In genomic region chr3:143848707-143849106, GRCh38 we compare ENCODE assay signal across 9 cellular contexts. TPM values are rescaled to one million over a fixed set of nuclear protein-coding genes. Genes with fewer than 3 reads are reported as not detected.
DNase-seq lines count a peak whose midpoint lies in the region; ATAC-seq, FAIRE-seq and TF ChIP-seq lines count a peak whose summit lies in the region.
"Had no signal": no experiment of that assay in that cellular context is flagged by ENCODE, and none has a peak within 500 bp of the region (broad histone marks: within the 10 kb centered on the region; RNA-seq: fewer than 3 reads in every experiment).

No MANE protein-coding gene starts in this region.

- intact Hi-C loops in IMR-90 (cut with micrococcal nuclease) (loop anchor here (2.0 kb wide), 2 partner anchors 18 to 72 kb away; no protein-coding TSS in a partner anchor), gastrocnemius medialis (cut with DNase I; ENCODE audit: low total_unique reads) (loop anchor here (2.0 kb wide), 1 partner anchor 122 kb away; the partner anchor contains the start of gene DIPK2A)
- intact Hi-C loops in dendritic cell treated with granulocyte-macrophage colony-stimulating factor and Interleukin-4, amounts not matched to agents 40 ng/mL and 50 ng/mL, for 4 days (cut with micrococcal nuclease), result loop anchor here (5.0 kb wide), 2 partner anchors 41 to 71 kb away; no protein-coding TSS in a partner anchor

- DNase-seq in IMR-90 (no peak), gastrocnemius medialis (no peak), GM19239 (ENCODE audit: insufficient read length, low spot score) (no peak), NCI-H2029 treated with DMSO at 0.1 percent for 48 hours (lab: John Stamatoyannopoulos, UW) (no peak), NCI-H1105 (lab: John Stamatoyannopoulos, UW) (no peak), BE2C (no peak)
- DNase-seq: stimulated activated CD4-positive, alpha-beta T cell treated with anti-CD3 and anti-CD28 coated beads, Interleukin-4, amount 100 ng/mL, for 1 hour had no signal

- no peak for TF ChIP-seq POLR2A in IMR-90 (IDR thresholded peaks at IDR 0.05; ENCODE audit: low read depth, low read length)
- no peak for TF ChIP-seq POLR2A in gastrocnemius medialis (IDR thresholded peaks at IDR 0.05)

- no peak overlapping the region for H3K4me3 Mint-ChIP-seq in dendritic cell treated with granulocyte-macrophage colony-stimulating factor and Interleukin-4, amounts not matched to agents 40 ng/mL and 50 ng/mL, for 4 days

- peak overlapping the region; percentile 85 for H3K27ac Mint-ChIP-seq in dendritic cell treated with granulocyte-macrophage colony-stimulating factor and Interleukin-4, amounts not matched to agents 40 ng/mL and 50 ng/mL, for 4 days

- H3K27ac ChIP-seq in IMR-90 (ENCODE audit: insufficient read depth, low read length) (no peak overlapping the region), gastrocnemius medialis (peak overlapping the region; percentile 3 to 68 (median 62))

- in situ Hi-C loops in IMR-90 (cut with MboI; ENCODE audit: low sequenced_read_pairs), result no loop called here
- in situ Hi-C loops in gastrocnemius medialis (cut with MboI; ENCODE audit: low sequenced_read_pairs in 4 of 4), result no loop called here

- H3K9me3 Mint-ChIP-seq in dendritic cell treated with granulocyte-macrophage colony-stimulating factor and Interleukin-4, amounts not matched to agents 40 ng/mL and 50 ng/mL, for 4 days, result no peaks in the 10 kb centered on the region

- H3K4ac ChIP-seq in IMR-90 (ENCODE audit: low read depth, low read length), result no peak overlapping the region

- H3K4me1 ChIP-seq in IMR-90 (ENCODE audit: control insufficient read depth, insufficient read depth, low read length) (peaks cover 4% of the 10 kb centered on the region; the same call in 1 of the 2 replicates), gastrocnemius medialis (peaks cover 20 to 34% of the 10 kb centered on the region in 2 donors), BE2C (no peaks in the 10 kb centered on the region)

- no peaks in the 10 kb centered on the region for H4K20me1 ChIP-seq in IMR-90 (ENCODE audit: insufficient read depth, low read length)

- peaks cover 7% of the 10 kb centered on the region for H3K36me3 Mint-ChIP-seq in dendritic cell treated with granulocyte-macrophage colony-stimulating factor and Interleukin-4, amounts not matched to agents 40 ng/mL and 50 ng/mL, for 4 days (ENCODE audit: low read depth)

- H3K36me3 ChIP-seq in IMR-90 (ENCODE audit: control insufficient read depth, insufficient read depth, low read length), result no peaks in the 10 kb centered on the region
- H3K36me3 ChIP-seq in gastrocnemius medialis, result no peaks in the 10 kb centered on the region
- H3K36me3 ChIP-seq in BE2C, result no peaks in the 10 kb centered on the region

- H2AK9ac ChIP-seq in IMR-90 (replicated peaks; ENCODE audit: low read depth, low read length, poor library complexity), result no peak overlapping the region

- H2AK5ac ChIP-seq in IMR-90 (ENCODE audit: low read depth, low read length), result no peak overlapping the region

- H3K9ac ChIP-seq in IMR-90 (ENCODE audit: low read depth, low read length), result no peak overlapping the region

- WGBS in IMR-90 (ENCODE audit: extremely low coverage in 2 of 2, insufficient read length in 1 of 2), 2 experiments, result no CpG with 5 or more reads among the region's 2 CpGs

- TF ChIP-seq CTCF in IMR-90 (conservative IDR thresholded peaks at IDR 0.05; ENCODE audit: low read depth, low read length), result no peak
- TF ChIP-seq CTCF in gastrocnemius medialis (IDR thresholded peaks at IDR 0.05 in 4 of 5, conservative IDR thresholded peaks at IDR 0.05 in 1 of 5), result no peak
- no peak for TF ChIP-seq CTCF in BE2C (IDR thresholded peaks at IDR 0.05; ENCODE audit: low read depth, low read length)

- no peak overlapping the region for H4K91ac ChIP-seq in IMR-90 (ENCODE audit: insufficient read depth, low read depth, low read length)

- TF ChIP-seq RAD21 in IMR-90 (IDR thresholded peaks at IDR 0.05; ENCODE audit: low read length), result no peak

- H2AFZ ChIP-seq in IMR-90 (replicated peaks; ENCODE audit: low read length, poor library complexity), result no peak overlapping the region

- no peak for FAIRE-seq in GM19239 (lab: Jason Lieb, UNC)

- CTCF ChIA-PET in IMR-90 (lab: Yijun Ruan, JAX), result interaction anchor here (0.7 kb wide), 1 partner anchor 1932 kb away, joined by 7 read pairs; no protein-coding TSS in a partner anchor

- no peaks in the 10 kb centered on the region for H3K27me3 ChIP-seq in IMR-90 (ENCODE audit: control insufficient read depth, insufficient read depth, low read length)
- H3K27me3 ChIP-seq in gastrocnemius medialis, result no peaks in the 10 kb centered on the region
- peaks cover 12% of the 10 kb centered on the region for H3K27me3 ChIP-seq in BE2C

- no peak overlapping the region for H2BK15ac ChIP-seq in IMR-90 (ENCODE audit: low read depth, low read length)

- peak overlapping the region; percentile 20; the same call in 1 of the 2 replicates for H2BK120ac ChIP-seq in IMR-90 (ENCODE audit: low read depth, low read length)

- dilution Hi-C loops in IMR-90 (cut with HindIII; ENCODE audit: low sequenced_read_pairs, unreplicated experiment), result no loop called here

- H2BK5ac ChIP-seq in IMR-90 (ENCODE audit: low read depth, low read length, poor library complexity, severe bottlenecking), result no peak overlapping the region

- H3K14ac ChIP-seq in IMR-90 (replicated peaks; ENCODE audit: low read depth, low read length), result no peak overlapping the region

- H3K4me2 ChIP-seq in IMR-90 (ENCODE audit: low read depth, low read length), result peak overlapping the region; percentile 90; the same call in 1 of the 2 replicates

- H2BK20ac ChIP-seq in IMR-90 (ENCODE audit: low read depth, low read length), result 0 out of 2 replicates have a peak overlapping the region, but pooled peaks have one; percentile 6

- H3K79me1 ChIP-seq in IMR-90 (ENCODE audit: low read depth in 1 of 2, low read length in 2 of 2), result no peaks in the 10 kb centered on the region

- H4K5ac ChIP-seq in IMR-90 (ENCODE audit: low read depth, low read length), result no peak overlapping the region

- no TSS peak for BruUV-seq in IMR-90 (replicated peaks; lab: Mats Ljungman, UMichigan)

- peak overlapping the region in 1 of 2 experiments; percentile 28; a peak in 1 of 4 replicates for H4K8ac ChIP-seq in IMR-90 (ENCODE audit: low read depth in 2 of 2, low read length in 2 of 2)

- H3K4me3 ChIP-seq in IMR-90 (ENCODE audit: insufficient read depth, low read depth, low read length) (no peak overlapping the region), gastrocnemius medialis (peak overlapping the region; percentile 63 to 71 (median 66)), BE2C (ENCODE audit: low read depth, low read length) (no peak overlapping the region)

- H3K23ac ChIP-seq in IMR-90 (ENCODE audit: low read depth, low read length), result no peak overlapping the region

- H3K27me3 Mint-ChIP-seq in dendritic cell treated with granulocyte-macrophage colony-stimulating factor and Interleukin-4, amounts not matched to agents 40 ng/mL and 50 ng/mL, for 4 days, result no peaks in the 10 kb centered on the region

- H3K18ac ChIP-seq in IMR-90 (ENCODE audit: low read depth, low read length), result no peak overlapping the region

- H3K4me1 Mint-ChIP-seq in dendritic cell treated with granulocyte-macrophage colony-stimulating factor and Interleukin-4, amounts not matched to agents 40 ng/mL and 50 ng/mL, for 4 days (ENCODE audit: low read depth), result peaks cover 57% of the 10 kb centered on the region

- H3K9me1 ChIP-seq in IMR-90 (ENCODE audit: insufficient read depth, low read length), result no peaks in the 10 kb centered on the region

- ATAC-seq in GM18520 (IDR thresholded peaks at IDR 0.05; ENCODE audit: unreplicated experiment), result peak; percentile 7
- no peak for ATAC-seq in IMR-90 (ENCODE audit: low read depth)
- no peak for ATAC-seq in gastrocnemius medialis

- H3K9me3 ChIP-seq in IMR-90 (ENCODE audit: control insufficient read depth, insufficient read depth, low read length) (no peaks in the 10 kb centered on the region), gastrocnemius medialis (no peaks in the 10 kb centered on the region), BE2C (0 out of 2 replicates have a peak, but pooled peaks cover 2% of the 10 kb centered on the region)

- H3K56ac ChIP-seq in IMR-90 (ENCODE audit: extremely low read depth, insufficient read depth, low read length), result no peak overlapping the region

- POLR2A ChIA-PET in IMR-90 (lab: Charles Lee; ENCODE audit: unreplicated experiment), result no interaction called here

TF ChIP-seq in IMR-90, 13 proteins besides CTCF, POLR2A, EP300 and RAD21 (continues in another document):
- no peak for TF ChIP-seq MAFK (IDR thresholded peaks at IDR 0.05; ENCODE audit: low read depth, low read length)
- no peak for TF ChIP-seq RFX5 (IDR thresholded peaks at IDR 0.05; ENCODE audit: low read depth, low read length)
- TF ChIP-seq CEBPB (IDR thresholded peaks at IDR 0.05; ENCODE audit: low read depth, low read length), result no peak
- TF ChIP-seq SMC3 (IDR thresholded peaks at IDR 0.05; ENCODE audit: low read depth, low read length), result no peak
- TF ChIP-seq ELK1 (IDR thresholded peaks at IDR 0.05; ENCODE audit: borderline replicate concordance, low read depth, low read length), result no peak
- no peak for TF ChIP-seq USF2 (IDR thresholded peaks at IDR 0.05; ENCODE audit: low read depth, low read length)
- TF ChIP-seq CHD1 (IDR thresholded peaks at IDR 0.05; ENCODE audit: low read depth, low read length), result no peak
- no peak for TF ChIP-seq MXI1 (IDR thresholded peaks at IDR 0.05; ENCODE audit: borderline replicate concordance, low read depth, low read length)
- no peak for TF ChIP-seq NFE2L2 (IDR thresholded peaks at IDR 0.05; ENCODE audit: low read depth, low read length)

RNA-seq across cellular contexts. Expression of gene SLC9A9, which starts 0.4 kb away (rescaled TPM):
- total RNA-seq in IMR-90 (2012; rRNA removed) (2.3 and 4.2 TPM in 2 replicates), gastrocnemius medialis (1 to 10 TPM; 1.7 to 8.2 (median 3.6) TPM)
- polyA plus RNA-seq in IMR-90 (2012; rRNA removed), result 1.1 and 1.4 TPM in 2 replicates
- polyA plus RNA-seq in IMR-90 (2012; cell fraction: cytosol; rRNA removed), result 0.64 and 0.94 TPM in 2 replicates
- 0.46 and 1.2 TPM in 2 replicates for polyA plus RNA-seq in IMR-90 (2012; cell fraction: nucleus; rRNA removed; ENCODE audit: low replicate concordance)
- polyA plus RNA-seq in BE2C (2012; ENCODE audit: insufficient read depth, insufficient read length, low read depth), result not detected

Comparison
In these comparisons a context has a peak if more than half of its experiments do, and no peak if none do; other contexts are left out.
1. H3K4me3 ChIP-seq: peak in gastrocnemius medialis (4 of 4); none in IMR-90 (single experiment) and BE2C (single experiment).